In genomic region chr17:63646492-63646815, GRCh38 we compare ENCODE assay signal across 10 cellular contexts. TPM values are rescaled to one million over a fixed set of nuclear protein-coding genes. Genes with fewer than 3 reads are reported as not detected.
DNase-seq lines count a peak whose midpoint lies in the region; ATAC-seq and TF ChIP-seq lines count a peak whose summit lies in the region.
"Had no signal": no experiment of that assay in that cellular context is flagged by ENCODE, and none has a peak within 500 bp of the region (broad histone marks: within the 10 kb centered on the region; RNA-seq: fewer than 3 reads in every experiment).

No MANE protein-coding gene starts in this region.

- H3K14ac ChIP-seq in H9 (ENCODE audit: insufficient read depth, low read length), result no peak overlapping the region

- peak overlapping the region; percentile 7 for H3K27ac Mint-ChIP-seq in memory B cell
- H3K27ac Mint-ChIP-seq in H9, result no peak overlapping the region
- no peak overlapping the region for H3K27ac Mint-ChIP-seq in activated CD8-positive, alpha-beta memory T cell treated with anti-CD3 and anti-CD28 coated beads, Interleukin-2, amount 10 ng/mL, durations not matched to agents 7 days and 5 days

- no peak overlapping the region for H3K4ac ChIP-seq in H9 (ENCODE audit: low read depth, low read length)

- H3K36me3 Mint-ChIP-seq in memory B cell, result no peaks in the 10 kb centered on the region
- peaks cover 0 to 18% (median 8%) of the 10 kb centered on the region in 3 experiments; a peak in 3 of 7 replicates for H3K36me3 Mint-ChIP-seq in H9 (ENCODE audit: insufficient read depth in 1 of 3, low read depth in 3 of 3)
- H3K36me3 Mint-ChIP-seq in activated CD8-positive, alpha-beta memory T cell treated with anti-CD3 and anti-CD28 coated beads, Interleukin-2, amount 10 ng/mL, durations not matched to agents 7 days and 5 days, result peaks cover 11% of the 10 kb centered on the region

- H3K9me3 Mint-ChIP-seq in memory B cell (no peaks in the 10 kb centered on the region), H9 (no peaks in the 10 kb centered on the region)
- H3K9me3 Mint-ChIP-seq in activated CD8-positive, alpha-beta memory T cell treated with anti-CD3 and anti-CD28 coated beads, Interleukin-2, amount 10 ng/mL, durations not matched to agents 7 days and 5 days (ENCODE audit: low read depth), result no peaks in the 10 kb centered on the region

- no peak for TF ChIP-seq CTCF in H9 (conservative IDR thresholded peaks at IDR 0.05)
- TF ChIP-seq CTCF in osteoblast (IDR thresholded peaks at IDR 0.05; ENCODE audit: extremely low read depth, low read depth, low read length), result no peak

- H2BK12ac ChIP-seq in H9 (ENCODE audit: insufficient read length, low read depth, low read length), result no peak overlapping the region

- no peak overlapping the region for H4K8ac ChIP-seq in H9 (replicated peaks; ENCODE audit: insufficient read length, low read depth, low read length)

- H3K27ac ChIP-seq in H9 (ENCODE audit: insufficient read length, low read depth, low read length), result no peak overlapping the region
- no peak overlapping the region for H3K27ac ChIP-seq in osteoblast (ENCODE audit: low read depth, low read length)

- H3K23me2 ChIP-seq in H9 (ENCODE audit: insufficient read length, low read depth, low read length, poor library complexity, severe bottlenecking), result no peaks in the 10 kb centered on the region

- H2AFZ ChIP-seq in H9 (ENCODE audit: low read length) (no peak overlapping the region), osteoblast (ENCODE audit: low read length) (no peak overlapping the region)

- peaks cover 26% of the 10 kb centered on the region for H3K4me1 Mint-ChIP-seq in memory B cell
- peaks cover 19 to 22% of the 10 kb centered on the region in 2 experiments for H3K4me1 Mint-ChIP-seq in H9
- H3K4me1 Mint-ChIP-seq in activated CD8-positive, alpha-beta memory T cell treated with anti-CD3 and anti-CD28 coated beads, Interleukin-2, amount 10 ng/mL, durations not matched to agents 7 days and 5 days, result peaks cover 12% of the 10 kb centered on the region

- H3K4me3 Mint-ChIP-seq in memory B cell, result no peak overlapping the region
- no peak overlapping the region for H3K4me3 Mint-ChIP-seq in H9
- no peak overlapping the region for H3K4me3 Mint-ChIP-seq in activated CD8-positive, alpha-beta memory T cell treated with anti-CD3 and anti-CD28 coated beads, Interleukin-2, amount 10 ng/mL, durations not matched to agents 7 days and 5 days

- no peak overlapping the region for H4K5ac ChIP-seq in H9 (ENCODE audit: insufficient read length, low read depth, low read length)

- DNase-seq in memory B cell (ENCODE audit: low spot score in 2 of 2), result peak in 1 of 2 donors; percentile 31
- DNase-seq in NCI-H146 (lab: John Stamatoyannopoulos, UW), result no peak
- DNase-seq in H9, result no peak
- DNase-seq in activated CD8-positive, alpha-beta memory T cell treated with anti-CD3 and anti-CD28 coated beads, Interleukin-2, amount 10 ng/mL, durations not matched to agents 7 days and 5 days, result no peak
- no peak for DNase-seq in osteoblast (ENCODE audit: insufficient read length, low spot score, missing footprints)
- DNase-seq: SHP77 treated with DMSO at 0.1 percent for 48 hours had no signal

- H2BK120ac ChIP-seq in H9 (ENCODE audit: low read depth, low read length, poor library complexity, severe bottlenecking), result no peak overlapping the region

- CTCF ChIA-PET in activated CD8-positive, alpha-beta memory T cell treated with anti-CD3 and anti-CD28 coated beads, Interleukin-2, amount 10 ng/mL, durations not matched to agents 7 days and 5 days (lab: Charles Lee), result no interaction called here

- H3K9me3 ChIP-seq in H9 (ENCODE audit: control insufficient read depth, low read depth, low read length) (no peaks in the 10 kb centered on the region), osteoblast (ENCODE audit: low read depth, low read length) (no peaks in the 10 kb centered on the region)

- no peak overlapping the region for H3K9ac ChIP-seq in H9 (ENCODE audit: extremely low read depth, insufficient read length, low read length)

- H2BK20ac ChIP-seq in H9 (ENCODE audit: low read depth, low read length, poor library complexity, severe bottlenecking), result no peak overlapping the region

- no peak overlapping the region for H2BK15ac ChIP-seq in H9 (ENCODE audit: low read depth, low read length)

- peak; percentile 63 for ATAC-seq in GM18520 (IDR thresholded peaks at IDR 0.05; ENCODE audit: unreplicated experiment)
- peak; percentile 84 for ATAC-seq in GM21528 (IDR thresholded peaks at IDR 0.05; ENCODE audit: low FRiP score, unreplicated experiment)
- peak; percentile 77 for ATAC-seq in HG03460 (IDR thresholded peaks at IDR 0.05; ENCODE audit: unreplicated experiment)
- ATAC-seq in memory B cell (ENCODE audit: low read depth), result peak; percentile 95
- ATAC-seq in activated CD8-positive, alpha-beta memory T cell treated with anti-CD3 and anti-CD28 coated beads, Interleukin-2, amount 10 ng/mL, durations not matched to agents 7 days and 5 days, result no peak
- ATAC-seq: K562 had no signal

- H3K56ac ChIP-seq in H9 (ENCODE audit: insufficient read length, low read depth, low read length), result no peak overlapping the region

- H3K18ac ChIP-seq in H9 (ENCODE audit: insufficient read length, low read depth, low read length), result no peak overlapping the region

- H4K20me1 ChIP-seq in H9 (ENCODE audit: control insufficient read depth, insufficient read depth, insufficient read length), result no peaks in the 10 kb centered on the region
- peaks cover 8% of the 10 kb centered on the region for H4K20me1 ChIP-seq in osteoblast (ENCODE audit: insufficient read depth, low read length)

- peaks cover 3% of the 10 kb centered on the region for H3K79me1 ChIP-seq in H9 (ENCODE audit: insufficient read depth, low read depth, low read length, poor library complexity, severe bottlenecking)

- WGBS in H9 (ENCODE audit: extremely low coverage, insufficient read length, low lambda C conversion rate), result no CpG with 5 or more reads among the region's 1 CpG

- peaks cover 9% of the 10 kb centered on the region for H3K36me3 ChIP-seq in osteoblast (ENCODE audit: insufficient read depth, low read length)

- H3K4me2 ChIP-seq in H9 (ENCODE audit: insufficient read depth, insufficient read length, low read length) (no peak overlapping the region), osteoblast (ENCODE audit: insufficient read depth, low read length) (no peak overlapping the region)

- H2AK5ac ChIP-seq in H9 (ENCODE audit: insufficient read length, low read length), result no peak overlapping the region

- H3K27me3 Mint-ChIP-seq in memory B cell (no peaks in the 10 kb centered on the region), H9 (ENCODE audit: low read depth) (no peaks in the 10 kb centered on the region)
- no peaks in the 10 kb centered on the region for H3K27me3 Mint-ChIP-seq in activated CD8-positive, alpha-beta memory T cell treated with anti-CD3 and anti-CD28 coated beads, Interleukin-2, amount 10 ng/mL, durations not matched to agents 7 days and 5 days

- H3T11ph ChIP-seq in H9 (ENCODE audit: low read length), result no peak overlapping the region

- H3K79me2 ChIP-seq in H9 (ENCODE audit: insufficient read depth, low read length) (no peaks in the 10 kb centered on the region), osteoblast (ENCODE audit: insufficient read depth, low read length) (peaks cover 3% of the 10 kb centered on the region)

- no peak overlapping the region for H2BK5ac ChIP-seq in H9 (ENCODE audit: insufficient read length, low read length)

- H3K27me3 ChIP-seq in H9 (ENCODE audit: insufficient read depth, low read length) (no peaks in the 10 kb centered on the region), osteoblast (ENCODE audit: insufficient read depth, low read length) (no peaks in the 10 kb centered on the region)

- H3K4me1 ChIP-seq in H9 (ENCODE audit: insufficient read depth, low read length) (peaks cover 4% of the 10 kb centered on the region; the same call in 1 of the 2 replicates), osteoblast (ENCODE audit: insufficient read depth, low read length) (peaks cover 8% of the 10 kb centered on the region)

- H3K23ac ChIP-seq in H9 (ENCODE audit: insufficient read length, low read depth, low read length), result no peak overlapping the region

- H4K91ac ChIP-seq in H9 (ENCODE audit: insufficient read length, low read depth, low read length), result no peak overlapping the region

- H3K4me3 ChIP-seq in osteoblast (ENCODE audit: insufficient read depth, low read length), result no peak overlapping the region
- H3K4me3 ChIP-seq: K562 had no signal

RNA-seq across cellular contexts. Expression of gene MAP3K3, which starts 24.2 kb away (rescaled TPM):
- total RNA-seq in H9 (2021) (21.1 and 24.3 TPM in 2 replicates), osteoblast (51.0 and 53.0 TPM in 2 replicates)
- 10 to 100 TPM; 29.0 to 36.5 TPM for total RNA-seq in activated CD8-positive, alpha-beta memory T cell treated with anti-CD3 and anti-CD28 coated beads, Interleukin-2, amount 10 ng/mL, durations not matched to agents 7 days and 5 days

RNA-seq across cellular contexts. Expression of gene TACO1, which starts 45.8 kb away (rescaled TPM):
- total RNA-seq in H9 (2021) (28.9 and 30.2 TPM in 2 replicates), osteoblast (19.7 and 21.0 TPM in 2 replicates)
- 10 to 100 TPM; 23.3 to 27.8 TPM for total RNA-seq in activated CD8-positive, alpha-beta memory T cell treated with anti-CD3 and anti-CD28 coated beads, Interleukin-2, amount 10 ng/mL, durations not matched to agents 7 days and 5 days

RNA-seq across cellular contexts. Expression of gene LIMD2, which starts 53.5 kb away (rescaled TPM):
- total RNA-seq in H9 (2021), result 93.5 and 94.4 TPM in 2 replicates
- total RNA-seq in activated CD8-positive, alpha-beta memory T cell treated with anti-CD3 and anti-CD28 coated beads, Interleukin-2, amount 10 ng/mL, durations not matched to agents 7 days and 5 days, result 100 to 1,000 TPM; 303 to 356 TPM
- total RNA-seq in osteoblast, result 4.3 and 5.9 TPM in 2 replicates

Comparison
In these comparisons a context has a peak if more than half of its experiments do, and no peak if none do; other contexts are left out.
1. RNA of gene LIMD2, which starts 53.5 kb away (total RNA-seq): 303 to 356 TPM in activated CD8-positive, alpha-beta memory T cell treated with anti-CD3 and anti-CD28 coated beads, Interleukin-2, amount 10 ng/mL, durations not matched to agents 7 days and 5 days and 93.5 to 94.4 TPM in H9; 4.3 to 5.9 TPM in osteoblast; every median in the first group is over 10 times any median in the second.